9 cellular contexts compared by ENCODE assay signal in genomic region chr9:76181020-76181641, GRCh38.
DNase-seq lines count a peak whose midpoint lies in the region; ATAC-seq, FAIRE-seq and TF ChIP-seq lines count a peak whose summit lies in the region.
"Had no signal": no experiment of that assay in that cellular context is flagged by ENCODE, and none has a peak within 500 bp of the region (broad histone marks: within the 10 kb centered on the region; RNA-seq: fewer than 3 reads in every experiment).

No MANE protein-coding gene starts in this region.

- no peak for FAIRE-seq in GM19239 (lab: Jason Lieb, UNC)

- no peaks in the 10 kb centered on the region for H3K9me3 Mint-ChIP-seq in chondrocyte (ENCODE audit: low read depth)

- H3K27ac Mint-ChIP-seq in chondrocyte (ENCODE audit: unreplicated experiment), result no peak overlapping the region

- no peak for TF ChIP-seq CTCF in HFF-Myc (IDR thresholded peaks at IDR 0.05; ENCODE audit: low read depth, low read length, missing control alignments)
- TF ChIP-seq CTCF in epithelial cell of proximal tubule (conservative IDR thresholded peaks at IDR 0.05; ENCODE audit: low read depth, low read length), result no peak
- no peak for TF ChIP-seq CTCF in chondrocyte (IDR thresholded peaks at IDR 0.05)

- H3K4me3 ChIP-seq in HFF-Myc (replicated peaks; ENCODE audit: low read depth, low read length) (no peak overlapping the region), epithelial cell of proximal tubule (ENCODE audit: low read depth, low read length) (no peak overlapping the region)

- no peak for ATAC-seq in HG03175 (IDR thresholded peaks at IDR 0.05; ENCODE audit: unreplicated experiment)

- H3K4me1 Mint-ChIP-seq in chondrocyte (ENCODE audit: low read depth), result peaks cover 16% of the 10 kb centered on the region

- H3K27me3 Mint-ChIP-seq in chondrocyte (ENCODE audit: low read depth), result no peaks in the 10 kb centered on the region

- H3K36me3 Mint-ChIP-seq in chondrocyte (ENCODE audit: low read depth), result peaks cover 5% of the 10 kb centered on the region

- no peak overlapping the region for H3K4me3 Mint-ChIP-seq in chondrocyte (ENCODE audit: unreplicated experiment)

- peak; percentile 31 for DNase-seq in HFF-Myc (ENCODE audit: extremely low read depth, low read depth)
- DNase-seq in NOMO-1 treated with dmso at 0.1 percent for 144 hours (lab: John Stamatoyannopoulos, UW; ENCODE audit: unreplicated experiment), result peak; percentile 7
- DNase-seq in epithelial cell of proximal tubule (ENCODE audit: low read depth), result peak; percentile 22
- peak; percentile 94 for DNase-seq in renal cortical epithelial cell (ENCODE audit: low read depth)
- DNase-seq in NCI-H187 treated with DMSO at 0.1 percent for 48 hours (lab: John Stamatoyannopoulos, UW), result no peak
- no peak for DNase-seq in chondrocyte (ENCODE audit: low spot score)
- DNase-seq in GM19239 (ENCODE audit: insufficient read length, low spot score), result no peak
- DNase-seq: SIG-M5 had no signal

Comparison
In these comparisons a context has a peak if more than half of its experiments do, and no peak if none do; other contexts are left out.
1. DNase-seq: peak in HFF-Myc (single experiment), NOMO-1 treated with dmso at 0.1 percent for 144 hours (single experiment), epithelial cell of proximal tubule (single experiment) and renal cortical epithelial cell (single experiment); none in NCI-H187 treated with DMSO at 0.1 percent for 48 hours (single experiment), chondrocyte (single experiment) and GM19239 (single experiment).